In the genomic region with DNA sequence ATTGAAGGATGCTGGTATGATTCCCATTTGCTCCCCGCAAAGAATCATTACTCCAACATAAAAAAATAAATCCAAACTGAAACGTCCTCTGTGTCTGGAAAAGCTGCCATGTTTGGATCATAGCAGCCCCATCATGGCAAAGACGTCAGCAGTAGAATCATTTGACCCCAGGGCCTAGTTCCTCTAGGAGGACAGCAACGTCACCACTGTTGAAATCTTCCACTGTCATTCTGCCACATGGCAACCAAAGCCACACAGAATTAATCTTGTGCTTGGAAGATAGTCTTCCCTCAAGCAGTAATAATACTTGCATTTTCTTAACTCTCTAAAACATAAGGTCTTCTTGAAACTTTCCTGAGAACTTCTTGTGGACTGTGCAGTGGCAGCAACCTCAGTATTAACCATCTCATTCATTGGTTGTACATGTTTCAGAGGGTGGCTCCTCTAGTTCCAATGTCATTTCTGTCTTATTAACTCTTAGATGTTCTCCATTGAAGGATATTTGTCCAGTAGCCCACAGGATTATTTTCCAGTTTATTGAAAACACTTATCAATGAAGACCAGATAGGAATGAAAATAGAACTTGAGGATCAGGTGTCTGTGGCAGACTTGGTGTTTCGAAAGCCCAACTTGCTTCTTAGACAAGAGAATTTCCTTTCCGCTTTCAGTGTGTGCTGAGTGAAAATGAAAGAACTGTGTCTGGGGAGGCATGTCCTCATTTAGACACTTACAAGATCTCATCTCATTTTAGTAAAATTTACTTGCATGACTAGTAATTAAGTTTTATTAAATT, we compare ENCODE assay signal across 10 cellular contexts. TPM values are rescaled to one million over a fixed set of nuclear protein-coding genes. Genes with fewer than 3 reads are reported as not detected.
A peak's percentile ranks its signal among the peaks of the same experiment; 100 is the strongest.
DNase-seq lines count a peak whose midpoint lies in the region; ATAC-seq and TF ChIP-seq lines count a peak whose summit lies in the region.
"Had no signal": no experiment of that assay in that cellular context is flagged by ENCODE, and none has a peak within 500 bp of the region (broad histone marks: within the 10 kb centered on the region; RNA-seq: fewer than 3 reads in every experiment).

No MANE protein-coding gene starts in this region.

- H3K36me3 ChIP-seq in CD8-positive, alpha-beta T cell (ENCODE audit: insufficient read depth, low read length): no peaks in the 10 kb centered on the region

- intact Hi-C loops in CD8-positive, alpha-beta T cell (cut with DNase I, micrococcal nuclease): no loop called here
- intact Hi-C loops in Right ventricle myocardium superior (cut with DNase I): no loop called here

- H3K9me3 Mint-ChIP-seq in CD8-positive, alpha-beta T cell: no peaks in the 10 kb centered on the region

- H3K27ac Mint-ChIP-seq in CD8-positive, alpha-beta T cell: no peak overlapping the region

- POLR2A ChIA-PET in CD8-positive, alpha-beta T cell (lab: Charles Lee): interaction anchor here (0.6 kb wide), 1 partner anchor 66 kb away, joined by 3 read pairs; no protein-coding TSS in a partner anchor

- ATAC-seq in GM21367 (IDR thresholded peaks at IDR 0.05; ENCODE audit: unreplicated experiment) (peak; percentile 97), HG03108 (IDR thresholded peaks at IDR 0.05; ENCODE audit: unreplicated experiment) (peak; percentile 97), Right ventricle myocardium superior (ENCODE audit: poor library complexity) (no peak)
- ATAC-seq in CD8-positive, alpha-beta T cell: no peak

- CTCF ChIA-PET in CD8-positive, alpha-beta T cell (lab: Charles Lee): interaction anchor here (0.8 kb wide), 1 partner anchor 18 kb away, joined by 3 read pairs; no protein-coding TSS in a partner anchor

- H3K27ac ChIP-seq in VCaP: peak overlapping the region; percentile 32; the same call in 1 of the 2 replicates
- H3K27ac ChIP-seq in CD8-positive, alpha-beta T cell (ENCODE audit: low read depth, low read length): no peak overlapping the region
- H3K27ac ChIP-seq in coronary artery: no peak overlapping the region

- no peaks in the 10 kb centered on the region for H3K27me3 ChIP-seq in CD8-positive, alpha-beta T cell (ENCODE audit: insufficient read depth, low read length)

- no peaks in the 10 kb centered on the region for H3K9me3 ChIP-seq in CD8-positive, alpha-beta T cell (ENCODE audit: low read length)

- H3K36me3 Mint-ChIP-seq in CD8-positive, alpha-beta T cell: no peaks in the 10 kb centered on the region

- DNase-seq in GM13976 (ENCODE audit: low spot score) (peak; percentile 48), Right ventricle myocardium superior (no peak), coronary artery (ENCODE audit: low spot score) (no peak), NCI-H2227 treated with DMSO at 0.1 percent for 48 hours (lab: John Stamatoyannopoulos, UW) (no peak)
- no peak for DNase-seq in CD8-positive, alpha-beta T cell
- DNase-seq: NK-92 treated with Interleukin-12 subunit alpha and Interleukin-12 subunit beta, amount 100 ng/mL, for 24 hours had no signal

- H3K4me1 Mint-ChIP-seq in CD8-positive, alpha-beta T cell (ENCODE audit: low read depth): peaks cover 3% of the 10 kb centered on the region

- no peak overlapping the region for H3K4me3 ChIP-seq in CD8-positive, alpha-beta T cell (ENCODE audit: low read depth, low read length)
- H3K4me3 ChIP-seq in coronary artery: no peak overlapping the region

- no peaks in the 10 kb centered on the region for H3K4me1 ChIP-seq in CD8-positive, alpha-beta T cell (ENCODE audit: insufficient read depth, low read length)

- peaks cover 7% of the 10 kb centered on the region for H3K27me3 Mint-ChIP-seq in CD8-positive, alpha-beta T cell (ENCODE audit: low read depth)
- H3K27me3 Mint-ChIP-seq: central memory CD8-positive, alpha-beta T cell had no signal

- H3K4me3 Mint-ChIP-seq in CD8-positive, alpha-beta T cell: no peak overlapping the region
- H3K4me3 Mint-ChIP-seq: central memory CD8-positive, alpha-beta T cell had no signal

- in situ Hi-C loops in GM13976 (cut with MboI; ENCODE audit: low sequenced_read_pairs, unreplicated experiment): no loop called here

- TF ChIP-seq CTCF in GM13976 (IDR thresholded peaks at IDR 0.05; ENCODE audit: borderline replicate concordance, control extremely low read depth, extremely low read depth, insufficient read depth, missing control alignments) (no peak), VCaP (conservative IDR thresholded peaks at IDR 0.05) (no peak), coronary artery (IDR thresholded peaks at IDR 0.05) (no peak)
- TF ChIP-seq CTCF in CD8-positive, alpha-beta T cell (IDR thresholded peaks at IDR 0.05): no peak

RNA-seq across cellular contexts. Expression of gene INHBA, which starts 28.8 kb away (rescaled TPM):
- not detected for total RNA-seq in CD8-positive, alpha-beta T cell
- total RNA-seq in Right ventricle myocardium superior: 1.9 TPM

Comparison
In these comparisons a context has a peak if more than half of its experiments do, and no peak if none do; other contexts are left out.
1. ATAC-seq: peak in GM21367 (single experiment) and HG03108 (single experiment); none in CD8-positive, alpha-beta T cell (single experiment) and Right ventricle myocardium superior (single experiment).